Comparison of ENCODE assay signal across 8 cellular contexts in genomic region chr17:74748529-74749261, GRCh38. TPM values are rescaled to one million over a fixed set of nuclear protein-coding genes. Genes with fewer than 3 reads are reported as not detected.
DNase-seq lines count a peak whose midpoint lies in the region; ATAC-seq and TF ChIP-seq lines count a peak whose summit lies in the region.

Gene NHERF1, plus strand, starts transcription at chr17:74748628. Its CDS starts 219 bp downstream, at chr17:74748847.

- ATAC-seq in GM18907 (IDR thresholded peaks at IDR 0.05; ENCODE audit: unreplicated experiment) (peak; percentile 84), HG03159 (IDR thresholded peaks at IDR 0.05; ENCODE audit: unreplicated experiment) (peak; percentile 87), lung (ENCODE audit: insufficient read depth, low FRiP score) (peak; percentile 95)

- no peak for TF ChIP-seq CTCF in AG09319 (IDR thresholded peaks at IDR 0.05; ENCODE audit: low read depth, low read length)
- TF ChIP-seq CTCF in lung (IDR thresholded peaks at IDR 0.05; ENCODE audit: control extremely low read depth, extremely low read depth): no peak

- H3K27me3 ChIP-seq in lung (ENCODE audit: control insufficient read depth, insufficient read depth): no peaks in the 10 kb centered on the region

- H3K9me3 ChIP-seq in lung (ENCODE audit: control insufficient read depth in 2 of 2, insufficient read depth in 1 of 2, low read length in 1 of 2): no peaks in the 10 kb centered on the region

- H3K4me3 ChIP-seq in lung: peak within 1 kb of the TSS; percentile 58

- H3K36me3 ChIP-seq in lung (ENCODE audit: control insufficient read depth in 2 of 2, insufficient read depth in 2 of 2, low read length in 2 of 2): no peaks in the 10 kb centered on the region

- DNase-seq in AG09319 (ENCODE audit: extremely low read depth, low read depth) (peak; percentile 70), NCI-H446 treated with DMSO at 0.1 percent for 48 hours (lab: John Stamatoyannopoulos, UW) (peak; percentile 90), ecto neural progenitor cell (ENCODE audit: low spot score) (peak; percentile 99), lung (ENCODE audit: low spot score) (peak; percentile 93)
- peak; percentile 93 to 94 for DNase-seq in activated CD4-positive, alpha-beta T cell treated with anti-CD3 and anti-CD28 coated beads, Interleukin-2, amount 50 U/mL, for 48 hours
- peak; percentile 84 to 94 (median 93) for DNase-seq in stimulated activated CD4-positive, alpha-beta T cell treated with anti-CD3 and anti-CD28 coated beads, TNF-alpha, amount 100 ng/mL, for 24 hours (ENCODE audit: low read depth in 3 of 3)

- 0% methylated on average over 85 to 89 of the region's 89 CpGs for WGBS in lung, 2 donors

- peak within 1 kb of the TSS; percentile 72 to 77 for H3K27ac ChIP-seq in lung (ENCODE audit: low read depth in 1 of 2, low read length in 1 of 2)

- peaks cover 0 to 27% of the 10 kb centered on the region in 2 donors for H3K4me1 ChIP-seq in lung (ENCODE audit: control insufficient read depth in 2 of 2, insufficient read depth in 2 of 2, low read length in 2 of 2)

RNA-seq across cellular contexts. Expression of gene NHERF1, which starts in this region (rescaled TPM):
- total RNA-seq in lung: 10 to 100 TPM; 18.3 to 58.2 TPM
- 10 to 100 TPM; 18.6 to 37.6 TPM for polyA plus RNA-seq in lung

Comparison
In these comparisons a context has a peak if more than half of its experiments do, and no peak if none do; other contexts are left out.
1. Peak in every context shown above with its lines: DNase-seq, ATAC-seq, H3K4me3 ChIP-seq and H3K27ac ChIP-seq.